Comparison of ENCODE assay signal across 24 cellular contexts in the genomic region with DNA sequence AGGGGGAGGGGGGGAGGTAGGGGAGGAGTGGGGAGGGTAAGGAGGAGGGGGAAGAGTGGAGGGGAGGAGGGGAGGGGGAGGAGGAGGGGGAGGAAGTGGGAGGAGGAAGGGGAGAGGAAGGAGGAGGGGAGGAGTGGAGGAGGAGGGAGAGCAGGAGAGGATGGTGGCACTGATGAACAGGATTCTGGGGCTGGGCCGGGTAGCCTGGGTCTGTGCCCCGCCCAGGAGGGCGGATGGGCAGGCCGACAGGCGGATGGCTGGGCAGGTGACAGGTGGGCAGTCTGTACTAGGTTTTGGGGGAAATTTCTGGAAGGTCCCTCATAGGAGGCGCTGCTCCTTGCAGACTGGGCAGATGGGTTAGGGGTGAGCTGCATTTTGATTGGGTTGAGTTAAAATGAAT.
"Had no signal": no experiment of that assay in that cellular context is flagged by ENCODE, and none has a peak within 500 bp of the region (broad histone marks: within the 10 kb centered on the region; RNA-seq: fewer than 3 reads in every experiment).

No MANE protein-coding gene starts in this region.

- ATAC-seq: activated CD8-positive, alpha-beta memory T cell treated with anti-CD3 and anti-CD28 coated beads, Interleukin-2, amount 10 ng/mL, durations not matched to agents 7 days and 5 days; T-cell had no signal

- H3K36me3 ChIP-seq: breast epithelium had no signal

- H3K27ac ChIP-seq: breast epithelium, SK-N-MC had no signal

- H3K4me3 ChIP-seq: breast epithelium, SK-N-MC had no signal

- H3K4me1 ChIP-seq: breast epithelium had no signal

- FAIRE-seq: TTC549 had no signal

- DNase-seq: activated B cell treated with CpG ODN at 0.5 μM for 24 hours; activated CD4-positive, alpha-beta T cell treated with anti-CD3 and anti-CD28 coated beads for 1 hour; activated CD4-positive, alpha-beta T cell treated with anti-CD3 and anti-CD28 coated beads, Interleukin-2, amount 10 ng/mL, durations not matched to agents 24 days and 14 days; activated CD4-positive, alpha-beta T cell treated with anti-CD3 and anti-CD28 coated beads, Interleukin-2, amount 50 U/mL, for 48 hours; activated CD8-positive, alpha-beta memory T cell treated with anti-CD3 and anti-CD28 coated beads, Interleukin-2, amount 10 ng/mL, durations not matched to agents 7 days and 5 days; activated effector memory CD4-positive, alpha-beta T cell treated with Interleukin-2 at 50 U/mL for 16 hours; activated naive CD4-positive, alpha-beta T cell treated with Interleukin-2 at 50 U/mL for 16 hours; activated naive CD8-positive, alpha-beta T cell treated with anti-CD3 and anti-CD28 coated beads for 36 hours; activated T-cell treated with anti-CD3 and anti-CD28 coated beads, Interleukin-2, amount 50 U/mL, for 24 hours; caudate nucleus; MM.1S; NCI-H1105; NCI-H1436; NCI-H1694 treated with DMSO at 0.1 percent for 48 hours; NCI-H2029 treated with DMSO at 0.1 percent for 48 hours; NCI-H345; NCI-H510A; NCI-H526 treated with DMSO at 0.1 percent for 48 hours; NCI-H82; T-cell; T1000 had no signal
